11 cellular contexts compared by ENCODE assay signal in the genomic region with DNA sequence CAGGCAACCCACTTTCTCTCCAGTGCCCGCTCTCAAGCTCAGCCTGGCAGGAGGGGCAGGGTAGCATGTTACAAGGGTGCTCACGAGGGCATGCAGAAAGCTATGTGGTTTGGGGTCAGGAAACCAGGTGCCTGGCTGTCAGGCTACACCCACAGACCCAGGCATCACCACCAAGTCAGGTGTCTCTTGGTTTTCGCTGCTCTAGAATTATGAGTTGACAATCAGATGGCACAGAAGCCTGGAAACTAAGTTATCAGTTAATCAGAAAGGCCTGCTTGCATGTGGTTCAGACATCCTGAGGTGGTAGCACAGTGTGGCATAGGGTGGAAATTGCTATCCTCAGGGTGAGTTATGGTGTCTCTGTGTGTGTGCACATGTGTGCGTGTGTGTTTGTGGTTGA. TPM values are rescaled to one million over a fixed set of nuclear protein-coding genes. Genes with fewer than 3 reads are reported as not detected.
DNase-seq lines count a peak whose midpoint lies in the region; ATAC-seq and TF ChIP-seq lines count a peak whose summit lies in the region.
"Had no signal": no experiment of that assay in that cellular context is flagged by ENCODE, and none has a peak within 500 bp of the region (broad histone marks: within the 10 kb centered on the region; RNA-seq: fewer than 3 reads in every experiment).

No MANE protein-coding gene starts in this region.

- H3K27ac ChIP-seq in heart right ventricle, result no peak overlapping the region
- H3K27ac ChIP-seq: SJSA1 had no signal

- no peak for TF ChIP-seq CTCF in heart right ventricle (IDR thresholded peaks at IDR 0.05)

- H3K36me3 ChIP-seq in heart right ventricle, result no peaks in the 10 kb centered on the region
- H3K36me3 ChIP-seq: SJSA1, tibial nerve had no signal

- ATAC-seq in heart right ventricle, result no peak

- peaks cover 0 to 2% (median 0%) of the 10 kb centered on the region in 11 donors for H3K9me3 ChIP-seq in heart right ventricle
- H3K9me3 ChIP-seq: SJSA1, tibial nerve had no signal

- H3K4me1 ChIP-seq in heart right ventricle, result no peaks in the 10 kb centered on the region
- H3K4me1 ChIP-seq: SJSA1 had no signal

- peak; percentile 37 to 54 for DNase-seq in activated CD8-positive, alpha-beta memory T cell treated with anti-CD3 and anti-CD28 coated beads for 1 hour (ENCODE audit: extremely low read depth in 1 of 2, low read depth in 1 of 2)
- no peak for DNase-seq in activated CD8-positive, alpha-beta memory T cell treated with anti-CD3 and anti-CD28 coated beads for 24 hours
- DNase-seq in activated gamma-delta T cell treated with anti-CD3 and anti-CD28 coated beads, Interleukin-2, amount 50 U/mL, for 16 hours (ENCODE audit: low read depth), result peak; percentile 48
- peak; percentile 50 for DNase-seq in stimulated activated CD4-positive, alpha-beta T cell treated with anti-CD3 and anti-CD28 coated beads, Interleukin-1b, Interleukin-23, amount 100 ng/mL, for 48 hours
- DNase-seq in NCI-H146 (lab: John Stamatoyannopoulos, UW), result no peak
- no peak for DNase-seq in NCI-H2196 (lab: John Stamatoyannopoulos, UW; ENCODE audit: unreplicated experiment)
- DNase-seq in AG08395 (ENCODE audit: low spot score), result no peak
- no peak for DNase-seq in heart right ventricle
- DNase-seq: 8988T had no signal

- H3K27me3 ChIP-seq in heart right ventricle, result no peaks in the 10 kb centered on the region
- H3K27me3 ChIP-seq: SJSA1, tibial nerve had no signal

- H3K4me3 ChIP-seq in heart right ventricle, result no peak overlapping the region
- H3K4me3 ChIP-seq: SJSA1, tibial nerve had no signal

- intact Hi-C loops in heart right ventricle (cut with DNase I), result no loop called here

- 76 to 79% methylated on average over 4 of the region's 4 CpGs for WGBS in heart right ventricle, 2 donors

RNA-seq across cellular contexts. Expression of a gene that starts 16.2 kb away (rescaled TPM):
- total RNA-seq in heart right ventricle, result not detected
- polyA plus RNA-seq in heart right ventricle, result not detected
- total RNA-seq: SJSA1 had no signal

RNA-seq across cellular contexts. Expression of a gene that starts 28.2 kb away (rescaled TPM):
- total RNA-seq in heart right ventricle, result 10 to 100 TPM in 3 of 10 donors, 1 to 10 TPM in 7; 6.0 to 12.2 (median 8.7) TPM
- 1 to 10 TPM; 2.6 to 6.6 TPM for polyA plus RNA-seq in heart right ventricle

Comparison
In these comparisons a context has a peak if more than half of its experiments do, and no peak if none do; other contexts are left out.
1. DNase-seq: peak in activated CD8-positive, alpha-beta memory T cell treated with anti-CD3 and anti-CD28 coated beads for 1 hour (2 of 2), activated gamma-delta T cell treated with anti-CD3 and anti-CD28 coated beads, Interleukin-2, amount 50 U/mL, for 16 hours (single experiment) and stimulated activated CD4-positive, alpha-beta T cell treated with anti-CD3 and anti-CD28 coated beads, Interleukin-1b, Interleukin-23, amount 100 ng/mL, for 48 hours (single experiment); none in activated CD8-positive, alpha-beta memory T cell treated with anti-CD3 and anti-CD28 coated beads for 24 hours (single experiment), NCI-H146 (single experiment), NCI-H2196 (single experiment), AG08395 (single experiment) and heart right ventricle (0 of 2).